8 cellular contexts compared by ENCODE assay signal in genomic region chr18:13222371-13223281, GRCh38. TPM values are rescaled to one million over a fixed set of nuclear protein-coding genes. Genes with fewer than 3 reads are reported as not detected.
DNase-seq lines count a peak whose midpoint lies in the region; ATAC-seq and TF ChIP-seq lines count a peak whose summit lies in the region.

No MANE protein-coding gene starts in this region.

- H3K9me3 Mint-ChIP-seq in CD14-positive monocyte (peaks cover 0 to 4% (median 0%) of the 10 kb centered on the region in 7 donors), nephron progenitor cell (no peaks in the 10 kb centered on the region)

- no peaks in the 10 kb centered on the region for H3K36me3 ChIP-seq in endocrine pancreas (ENCODE audit: control insufficient read depth, insufficient read depth, low read length)

- no peaks in the 10 kb centered on the region for H3K27me3 ChIP-seq in endocrine pancreas (ENCODE audit: control insufficient read depth, insufficient read depth, low read length)

- H3K4me1 Mint-ChIP-seq in CD14-positive monocyte (peaks cover 58% of the 10 kb centered on the region), nephron progenitor cell (peaks cover 35% of the 10 kb centered on the region)

- H3K9me3 ChIP-seq in endocrine pancreas (ENCODE audit: control insufficient read depth, low read length), result no peaks in the 10 kb centered on the region

- H3K27me3 Mint-ChIP-seq in CD14-positive monocyte (ENCODE audit: low read depth in 3 of 3) (peaks cover 11 to 17% (median 14%) of the 10 kb centered on the region in 3 donors), nephron progenitor cell (ENCODE audit: low read depth, poor library complexity) (peaks cover 56% of the 10 kb centered on the region)

- no peak overlapping the region for H3K9ac ChIP-seq in endocrine pancreas (ENCODE audit: control insufficient read depth, insufficient read depth, low read length)

- H3K4me3 ChIP-seq in endocrine pancreas (ENCODE audit: control insufficient read depth, insufficient read depth, low read length), result peak overlapping the region; percentile 23

- H3K36me3 Mint-ChIP-seq in CD14-positive monocyte (peaks cover 2 to 3% of the 10 kb centered on the region in 2 donors), nephron progenitor cell (ENCODE audit: low read depth) (no peaks in the 10 kb centered on the region)

- peak overlapping the region; percentile 78 to 90 for H3K4me3 Mint-ChIP-seq in CD14-positive monocyte
- H3K4me3 Mint-ChIP-seq in nephron progenitor cell, result peak overlapping the region; percentile 39

- H3K27ac Mint-ChIP-seq in CD14-positive monocyte (peak overlapping the region; percentile 75 to 91 (median 90)), nephron progenitor cell (no peak overlapping the region)

- DNase-seq in CD14-positive monocyte (ENCODE audit: low spot score) (no peak), NCI-H2171 (lab: John Stamatoyannopoulos, UW) (peak; percentile 37), nephron progenitor cell (no peak), putamen (ENCODE audit: low spot score) (no peak), GM10266 (ENCODE audit: extremely low spot score) (no peak)
- DNase-seq in stimulated activated CD4-positive, alpha-beta T cell treated with anti-CD3 and anti-CD28 coated beads, Interleukin-2, amount 100 ng/mL, for 48 hours, result no peak

- peaks cover 9% of the 10 kb centered on the region for H3K4me1 ChIP-seq in endocrine pancreas (ENCODE audit: control insufficient read depth, insufficient read depth, low read length)

- TF ChIP-seq CTCF in CD14-positive monocyte (IDR thresholded peaks at IDR 0.05) (no peak), nephron progenitor cell (IDR thresholded peaks at IDR 0.05) (no peak), GM10266 (IDR thresholded peaks at IDR 0.05; ENCODE audit: control insufficient read depth, insufficient read depth, low read depth, missing control alignments) (no peak)

- intact Hi-C loops in CD14-positive monocyte (cut with micrococcal nuclease), result loop anchor here in 1 of 2 donors (5.0 kb wide), 1 partner anchor 40 kb away; no protein-coding TSS in a partner anchor

- no peak for ATAC-seq in GM18519 (IDR thresholded peaks at IDR 0.05; ENCODE audit: low FRiP score, unreplicated experiment)

RNA-seq across cellular contexts. Expression of gene LDLRAD4, which starts 4.1 kb away (rescaled TPM):
- 10 to 100 TPM; 13.5 to 13.8 TPM for polyA plus RNA-seq in CD14-positive monocyte
